18 cellular contexts compared by ENCODE assay signal in the genomic region with DNA sequence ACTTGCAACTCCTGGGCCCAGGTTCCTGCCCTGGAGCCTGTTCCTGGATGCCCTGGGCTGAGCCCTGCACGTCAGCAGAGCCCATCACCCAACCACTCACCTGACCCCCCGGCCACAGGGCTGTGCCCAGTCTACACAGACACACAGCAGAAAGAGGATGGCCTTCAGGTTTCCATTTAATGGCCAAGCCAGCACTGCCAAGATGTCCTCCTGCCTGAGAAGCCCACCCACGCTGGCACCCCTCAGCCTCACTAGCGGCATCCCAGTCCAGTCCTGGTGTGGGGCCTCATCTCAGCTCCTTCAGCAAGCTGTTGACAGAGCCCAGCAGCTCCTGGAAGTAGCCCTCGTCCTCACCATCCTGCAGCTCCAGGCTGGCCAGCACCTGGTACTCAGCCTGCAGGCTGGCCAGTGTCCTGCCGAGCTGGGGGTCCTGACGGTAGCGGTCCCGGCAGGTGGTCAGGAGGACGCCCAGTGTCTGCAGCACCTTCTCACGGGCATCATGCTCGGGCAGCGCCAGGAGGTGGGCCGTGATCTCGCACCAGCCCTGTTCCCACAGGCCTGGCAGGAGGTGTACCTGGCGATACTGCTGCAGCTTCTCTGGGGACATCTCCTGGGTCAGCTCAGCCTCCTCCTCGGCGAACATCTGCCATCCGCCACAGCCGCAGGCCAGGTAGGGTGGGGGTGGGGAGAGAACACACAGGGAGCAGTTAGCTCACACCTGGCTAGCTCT.
"Had no signal": no experiment of that assay in that cellular context is flagged by ENCODE, and none has a peak within 500 bp of the region (broad histone marks: within the 10 kb centered on the region; RNA-seq: fewer than 3 reads in every experiment).

No MANE protein-coding gene starts in this region.

- H3K4me3 ChIP-seq: breast epithelium, gastrocnemius medialis, heart left ventricle, lower lobe of right lung, ovary had no signal

- H3K36me3 ChIP-seq: breast epithelium, ovary had no signal

- H3K9me3 ChIP-seq: breast epithelium, gastrocnemius medialis, heart left ventricle, lower lobe of right lung, ovary had no signal

- H3K27me3 ChIP-seq: breast epithelium, gastrocnemius medialis, heart left ventricle, ovary had no signal

- DNase-seq: activated CD4-positive, alpha-beta T cell treated with anti-CD3 and anti-CD28 coated beads, Interleukin-2, amount 10 ng/mL, durations not matched to agents 24 days and 14 days; activated CD4-positive, CD25-positive, alpha-beta regulatory T cell; activated CD8-positive, alpha-beta memory T cell treated with anti-CD3 and anti-CD28 coated beads, Interleukin-2, amount 50 U/mL, for 48 hours; activated naive CD8-positive, alpha-beta T cell treated with anti-CD3 and anti-CD28 coated beads for 36 hours; activated T-cell treated with anti-CD3 and anti-CD28 coated beads, Interleukin-2, amount 50 U/mL, for 72 hours; dermis blood vessel endothelial cell; erythroblast; gastrocnemius medialis; immature natural killer cell; left cardiac atrium; lower lobe of right lung; stimulated activated CD4-positive, alpha-beta T cell treated with anti-CD3 and anti-CD28 coated beads, Interleukin-12 subunit alpha, Interleukin-12 subunit beta, amount 100 ng/mL, for 4 hours; T-helper 17 cell; trophoblast cell had no signal

- ATAC-seq: activated T-cell treated with anti-CD3 and anti-CD28 coated beads, Interleukin-2, amount 50 U/mL, for 72 hours; gastrocnemius medialis; lower lobe of right lung; stimulated activated effector memory CD8-positive, alpha-beta T cell treated with anti-CD3 and anti-CD28 coated beads, Interleukin-12 subunit alpha, Interleukin-12 subunit beta, amount 100 ng/mL, for 72 hours; T-helper 17 cell had no signal

- H3K27ac ChIP-seq: breast epithelium, gastrocnemius medialis, heart left ventricle, lower lobe of right lung, ovary had no signal

- H3K4me1 ChIP-seq: breast epithelium had no signal
